In the genomic region with DNA sequence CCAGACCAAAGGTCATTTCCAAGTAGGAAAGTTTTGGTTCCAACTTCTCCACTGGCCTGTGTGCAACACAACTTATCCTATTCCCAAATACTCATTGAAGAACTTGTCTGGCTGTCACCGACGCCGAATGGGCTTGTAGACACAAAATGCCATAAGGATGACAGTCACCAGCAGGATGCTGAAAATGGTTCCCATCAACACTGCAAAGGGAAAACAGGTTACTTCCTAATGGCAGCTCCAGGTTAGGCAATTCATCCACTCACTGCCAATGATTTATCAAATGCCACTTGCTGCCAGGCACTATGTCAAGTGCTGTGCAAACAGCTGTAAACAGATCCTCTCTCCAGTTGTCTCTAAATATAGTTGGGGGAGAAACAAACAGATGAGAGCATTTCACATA, we compare ENCODE assay signal across 11 cellular contexts. TPM values are rescaled to one million over a fixed set of nuclear protein-coding genes. Genes with fewer than 3 reads are reported as not detected.
DNase-seq lines count a peak whose midpoint lies in the region; ATAC-seq and TF ChIP-seq lines count a peak whose summit lies in the region.
"Had no signal": no experiment of that assay in that cellular context is flagged by ENCODE, and none has a peak within 500 bp of the region (broad histone marks: within the 10 kb centered on the region; RNA-seq: fewer than 3 reads in every experiment).

No MANE protein-coding gene starts in this region.

- H3K27me3 ChIP-seq in CD4-positive, alpha-beta T cell (ENCODE audit: control insufficient read depth, insufficient read depth, low read length) = no peaks in the 10 kb centered on the region
- no peaks in the 10 kb centered on the region for H3K27me3 ChIP-seq in Loucy (ENCODE audit: insufficient read depth, low read length, poor library complexity, severe bottlenecking)

- CTCF ChIA-PET in CD4-positive, alpha-beta T cell (lab: Charles Lee) = interaction anchor here (0.7 kb wide), 1 partner anchor 1877 kb away, joined by 3 read pairs; no protein-coding TSS in a partner anchor

- no peaks in the 10 kb centered on the region for H3K27me3 Mint-ChIP-seq in CD4-positive, alpha-beta T cell
- H3K27me3 Mint-ChIP-seq in brain (peaks cover 3% of the 10 kb centered on the region), memory B cell (no peaks in the 10 kb centered on the region)

- peak overlapping the region; percentile 84 for H3K27ac Mint-ChIP-seq in CD4-positive, alpha-beta T cell
- H3K27ac Mint-ChIP-seq in brain (peak overlapping the region; percentile 50 to 94 (median 79)), memory B cell (peak overlapping the region; percentile 79)

- H3K9me3 ChIP-seq in CD4-positive, alpha-beta T cell (ENCODE audit: control insufficient read depth, low read length) = no peaks in the 10 kb centered on the region
- no peaks in the 10 kb centered on the region for H3K9me3 ChIP-seq in Loucy (ENCODE audit: insufficient read depth, low read depth, low read length)

- H3K36me3 ChIP-seq in Loucy (ENCODE audit: insufficient read depth, low read length) = peaks cover 11% of the 10 kb centered on the region; the same call in 1 of the 2 replicates

- H3K4me1 Mint-ChIP-seq in CD4-positive, alpha-beta T cell (ENCODE audit: low read depth) = peaks cover 51% of the 10 kb centered on the region
- H3K4me1 Mint-ChIP-seq in brain = peaks cover 62% of the 10 kb centered on the region
- H3K4me1 Mint-ChIP-seq in memory B cell = peaks cover 18% of the 10 kb centered on the region

- no peaks in the 10 kb centered on the region for H3F3A ChIP-seq in Loucy (ENCODE audit: low read depth)

- H3K79me2 ChIP-seq in Loucy (ENCODE audit: insufficient read depth, low read length) = peaks cover 22% of the 10 kb centered on the region

- H3K36me3 Mint-ChIP-seq in CD4-positive, alpha-beta T cell (ENCODE audit: low read depth) = peaks cover 46% of the 10 kb centered on the region
- H3K36me3 Mint-ChIP-seq in brain (peaks cover 45% of the 10 kb centered on the region), memory B cell (peaks cover 17% of the 10 kb centered on the region)

- no peak overlapping the region for H3K4me3 Mint-ChIP-seq in CD4-positive, alpha-beta T cell
- H3K4me3 Mint-ChIP-seq in brain = peak overlapping the region in 1 of 5 experiments; percentile 15
- H3K4me3 Mint-ChIP-seq in memory B cell = no peak overlapping the region

- H3K4me3 ChIP-seq in Loucy (ENCODE audit: low read length, poor library complexity, severe bottlenecking) = no peak overlapping the region

- no peak overlapping the region for H3K27ac ChIP-seq in CD4-positive, alpha-beta T cell (ENCODE audit: low read depth, low read length)

- no peaks in the 10 kb centered on the region for H3K9me3 Mint-ChIP-seq in CD4-positive, alpha-beta T cell
- H3K9me3 Mint-ChIP-seq in brain (no peaks in the 10 kb centered on the region), memory B cell (no peaks in the 10 kb centered on the region)

- H3K9me2 ChIP-seq in Loucy (replicated peaks; ENCODE audit: low read depth, low read length) = no peaks in the 10 kb centered on the region

- TF ChIP-seq CTCF in CD4-positive, alpha-beta T cell (IDR thresholded peaks at IDR 0.05) = no peak
- TF ChIP-seq CTCF in Loucy (conservative IDR thresholded peaks at IDR 0.05; ENCODE audit: low read length) (no peak), brain (conservative IDR thresholded peaks at IDR 0.05) (no peak)

- H3K9ac ChIP-seq in Loucy (ENCODE audit: low read depth, low read length, poor library complexity, severe bottlenecking) = peak overlapping the region; percentile 52

- no peak for DNase-seq in CD4-positive, alpha-beta T cell
- no peak for DNase-seq in memory B cell (ENCODE audit: low spot score in 2 of 2)
- DNase-seq in NCI-H128 (lab: John Stamatoyannopoulos, UW; ENCODE audit: unreplicated experiment) = no peak
- DNase-seq in NCI-H146 treated with DMSO at 0.1 percent for 48 hours (lab: John Stamatoyannopoulos, UW; ENCODE audit: unreplicated experiment) = no peak
- DNase-seq in NCI-H1694 (lab: John Stamatoyannopoulos, UW) = no peak
- DNase-seq: activated CD4-positive, alpha-beta T cell treated with anti-CD3 and anti-CD28 coated beads, Interleukin-2, amount 50 U/mL, for 1 hour; kidney glomerular epithelial cell; NCI-H2081 had no signal

- intact Hi-C loops in CD4-positive, alpha-beta T cell (cut with DNase I, micrococcal nuclease) = no loop called here

- H3K4me2 ChIP-seq in Loucy (ENCODE audit: low read depth, low read length, poor library complexity, severe bottlenecking) = no peak overlapping the region

- H2AFZ ChIP-seq in Loucy (ENCODE audit: low read length) = no peak overlapping the region

- ATAC-seq in CD4-positive, alpha-beta T cell (ENCODE audit: poor library complexity) = no peak
- no peak for ATAC-seq in memory B cell (ENCODE audit: low read depth)
- ATAC-seq in HG03520 (IDR thresholded peaks at IDR 0.05; ENCODE audit: unreplicated experiment) = no peak

- H4K20me1 ChIP-seq in Loucy (ENCODE audit: insufficient read depth, low read length, poor library complexity, severe bottlenecking) = no peaks in the 10 kb centered on the region

- H3K4me1 ChIP-seq in Loucy (ENCODE audit: insufficient read depth, low read length, poor library complexity, severe bottlenecking) = peaks cover 52% of the 10 kb centered on the region

- POLR2A ChIA-PET in CD4-positive, alpha-beta T cell (lab: Charles Lee) = interaction anchor here (1.0 kb wide), 1 partner anchor 37 kb away, joined by 3 read pairs; no protein-coding TSS in a partner anchor

RNA-seq across cellular contexts. Expression of a gene that starts 6.1 kb away (rescaled TPM):
- total RNA-seq in CD4-positive, alpha-beta T cell = 10 to 100 TPM in 1 of 2 experiments, 1 to 10 TPM in 1; 9.8 to 12.6 TPM
- 56.1 TPM for polyA plus RNA-seq in brain (ENCODE audit: insufficient read depth, low read depth, low replicate concordance)

RNA-seq across cellular contexts. Expression of a gene that starts 43.0 kb away (rescaled TPM):
- total RNA-seq in CD4-positive, alpha-beta T cell = 10 to 100 TPM; 51.6 to 52.3 TPM
- 28.1 TPM for polyA plus RNA-seq in brain (ENCODE audit: insufficient read depth, low read depth, low replicate concordance)

RNA-seq across cellular contexts. Expression of a gene that starts 46.1 kb away (rescaled TPM):
- total RNA-seq in CD4-positive, alpha-beta T cell = 10 to 100 TPM; 68.6 to 70.7 TPM
- 12.7 TPM for polyA plus RNA-seq in brain (ENCODE audit: insufficient read depth, low read depth, low replicate concordance)
